34 cellular contexts compared by ENCODE assay signal in genomic region chr4:110207233-110207632, GRCh38.
"Had no signal": no experiment of that assay in that cellular context is flagged by ENCODE, and none has a peak within 500 bp of the region (broad histone marks: within the 10 kb centered on the region; RNA-seq: fewer than 3 reads in every experiment).

No MANE protein-coding gene starts in this region.

- H3K36me3 ChIP-seq: MG63 had no signal

- H3K4me3 ChIP-seq: MG63 had no signal

- H3K27me3 ChIP-seq: MG63 had no signal

- H3K9me3 ChIP-seq: MG63 had no signal

- DNase-seq: Karpas-422, Kasumi-1, MG63, MM.1S, MV-4-11, NCI-H1048, NCI-H1092, NCI-H1092 treated with DMSO at 0.1 percent for 48 hours, NCI-H1105, NCI-H1105 treated with DMSO at 0.1 percent for 48 hours, NCI-H1417, NCI-H1417 treated with DMSO at 0.1 percent for 48 hours, NCI-H1436, NCI-H1436 treated with DMSO at 0.1 percent for 48 hours, NCI-H146, NCI-H1694, NCI-H1694 treated with DMSO at 0.1 percent for 48 hours, NCI-H187, NCI-H187 treated with DMSO at 0.1 percent for 48 hours, NCI-H1930, NCI-H2029, NCI-H2029 treated with DMSO at 0.1 percent for 48 hours, NCI-H2081, NCI-H2081 treated with DMSO at 0.1 percent for 48 hours, NCI-H2107, NCI-H2171, NCI-H2171 treated with DMSO at 0.1 percent for 48 hours, NCI-H2227 treated with DMSO at 0.1 percent for 48 hours, NCI-H226, NCI-H345, NCI-H446, NCI-H446 treated with DMSO at 0.1 percent for 48 hours, NCI-H510A, NCI-H510A treated with DMSO at 0.1 percent for 48 hours had no signal
